ENCODE assay signal across 9 cellular contexts in genomic region chr18:37565985-37566478, GRCh38. TPM values are rescaled to one million over a fixed set of nuclear protein-coding genes. Genes with fewer than 3 reads are reported as not detected.
DNase-seq lines count a peak whose midpoint lies in the region; ATAC-seq and TF ChIP-seq lines count a peak whose summit lies in the region.
"Had no signal": no experiment of that assay in that cellular context is flagged by ENCODE, and none has a peak within 500 bp of the region (broad histone marks: within the 10 kb centered on the region; RNA-seq: fewer than 3 reads in every experiment).

No MANE protein-coding gene starts in this region.

- peak overlapping the region in 5 of 8 donors; percentile 48 to 82 (median 57) for H3K4me3 Mint-ChIP-seq in CD4-positive, alpha-beta memory T cell
- H3K4me3 Mint-ChIP-seq in immature natural killer cell, result peak overlapping the region in 3 of 5 donors; percentile 41 to 73 (median 69)
- H3K4me3 Mint-ChIP-seq: dendritic cell treated with granulocyte-macrophage colony-stimulating factor and Interleukin-4, amounts not matched to agents 40 ng/mL and 50 ng/mL, for 4 days had no signal

- peaks cover 6% of the 10 kb centered on the region for H3K4me1 ChIP-seq in CD4-positive, alpha-beta memory T cell (ENCODE audit: insufficient read depth, low read length)
- H3K4me1 ChIP-seq in stomach smooth muscle (ENCODE audit: control insufficient read depth, insufficient read depth, low read length), result peaks cover 14% of the 10 kb centered on the region

- H3K4me3 ChIP-seq in CD4-positive, alpha-beta memory T cell (ENCODE audit: low read length in 2 of 2), result no peak overlapping the region
- H3K4me3 ChIP-seq in stomach smooth muscle (ENCODE audit: low read length in 2 of 2), result peak overlapping the region; percentile 67 to 78

- POLR2A ChIA-PET in CD4-positive, alpha-beta memory T cell (lab: Charles Lee; ENCODE audit: partially characterized antibody), result no interaction called here
- POLR2A ChIA-PET in GM10248 (lab: Yijun Ruan, JAX), result no interaction called here

- H3K27me3 Mint-ChIP-seq in CD4-positive, alpha-beta memory T cell, result peaks cover 49 to 50% of the 10 kb centered on the region in 2 donors
- peaks cover 12 to 38% (median 20%) of the 10 kb centered on the region in 3 donors for H3K27me3 Mint-ChIP-seq in immature natural killer cell (ENCODE audit: low read depth in 3 of 3)

- H3K4me1 Mint-ChIP-seq in CD4-positive, alpha-beta memory T cell, result peaks cover 8 to 23% (median 10%) of the 10 kb centered on the region in 4 donors
- H3K4me1 Mint-ChIP-seq in immature natural killer cell, result peaks cover 11 to 13% of the 10 kb centered on the region in 2 donors

- no peaks in the 10 kb centered on the region for H3K36me3 ChIP-seq in CD4-positive, alpha-beta memory T cell (ENCODE audit: insufficient read depth, low read length)
- H3K36me3 ChIP-seq in stomach smooth muscle (ENCODE audit: control insufficient read depth in 2 of 2, insufficient read depth in 2 of 2, low read length in 2 of 2), result no peaks in the 10 kb centered on the region

- CTCF ChIA-PET in CD4-positive, alpha-beta memory T cell (lab: Charles Lee; ENCODE audit: partially characterized antibody), result no interaction called here
- CTCF ChIA-PET in GM10248 (lab: Yijun Ruan, JAX), result no interaction called here

- no peak overlapping the region for H3K9ac ChIP-seq in stomach smooth muscle (ENCODE audit: low read length in 2 of 2)

- in situ Hi-C loops in T47D (cut with HindIII; ENCODE audit: low pct_unique_long_range_greater_than_20kb, low sequenced_read_pairs), result no loop called here

- no peak for ATAC-seq in HG03196 (IDR thresholded peaks at IDR 0.05; ENCODE audit: unreplicated experiment)

- no peak overlapping the region for H3K27ac ChIP-seq in CD4-positive, alpha-beta memory T cell (ENCODE audit: low read depth, low read length)
- no peak overlapping the region for H3K27ac ChIP-seq in stomach smooth muscle (ENCODE audit: low read length)

- intact Hi-C loops in CD4-positive, alpha-beta memory T cell (cut with micrococcal nuclease), result no loop called here

- H3K9me3 Mint-ChIP-seq in CD4-positive, alpha-beta memory T cell, result peaks cover 0 to 13% (median 4%) of the 10 kb centered on the region in 8 donors
- peaks cover 1 to 16% (median 6%) of the 10 kb centered on the region in 6 donors for H3K9me3 Mint-ChIP-seq in immature natural killer cell
- H3K9me3 Mint-ChIP-seq: dendritic cell treated with granulocyte-macrophage colony-stimulating factor and Interleukin-4, amounts not matched to agents 40 ng/mL and 50 ng/mL, for 4 days had no signal

- H3K9me3 ChIP-seq in CD4-positive, alpha-beta memory T cell (ENCODE audit: control insufficient read depth in 1 of 2, low read length in 2 of 2), result no peaks in the 10 kb centered on the region
- H3K9me3 ChIP-seq in stomach smooth muscle (ENCODE audit: control insufficient read depth in 2 of 2, low read length in 2 of 2), result no peaks in the 10 kb centered on the region

- no peaks in the 10 kb centered on the region for H3K36me3 Mint-ChIP-seq in CD4-positive, alpha-beta memory T cell
- peaks cover 0 to 4% (median 3%) of the 10 kb centered on the region in 3 donors for H3K36me3 Mint-ChIP-seq in immature natural killer cell

- H3K27ac Mint-ChIP-seq in CD4-positive, alpha-beta memory T cell, result no peak overlapping the region
- H3K27ac Mint-ChIP-seq in immature natural killer cell, result no peak overlapping the region
- H3K27ac Mint-ChIP-seq: dendritic cell treated with granulocyte-macrophage colony-stimulating factor and Interleukin-4, amounts not matched to agents 40 ng/mL and 50 ng/mL, for 4 days had no signal

- peaks cover 10% of the 10 kb centered on the region for H3K27me3 ChIP-seq in CD4-positive, alpha-beta memory T cell (ENCODE audit: insufficient read depth, low read length)
- peaks cover 39 to 47% of the 10 kb centered on the region in 2 donors for H3K27me3 ChIP-seq in stomach smooth muscle (ENCODE audit: control insufficient read depth in 1 of 2, insufficient read depth in 2 of 2, low read length in 2 of 2)

- no peak for DNase-seq in CD4-positive, alpha-beta memory T cell
- DNase-seq in NCI-H1092 treated with DMSO at 0.1 percent for 48 hours (lab: John Stamatoyannopoulos, UW), result peak; percentile 96
- DNase-seq in T47D (ENCODE audit: low read depth in 1 of 2, low spot score in 1 of 2), result peak; percentile 52 to 72
- no peak for DNase-seq in immature natural killer cell
- no peak for DNase-seq in mesenteric fat pad (ENCODE audit: low spot score)
- no peak for DNase-seq in GM10248 (ENCODE audit: extremely low spot score)

- no peak for TF ChIP-seq CTCF in GM10248 (IDR thresholded peaks at IDR 0.05; ENCODE audit: control extremely low read depth, extremely low read depth, low read depth, missing control alignments)

RNA-seq across cellular contexts. Expression of gene CELF4, which starts 0.4 kb away (rescaled TPM):
- not detected for total RNA-seq in CD4-positive, alpha-beta memory T cell
- polyA plus RNA-seq in CD4-positive, alpha-beta memory T cell, result under 1 TPM in 1 of 2 donors, not detected in 1; 0.23 TPM
- polyA plus RNA-seq in immature natural killer cell, result under 1 TPM in 2 of 3 donors, not detected in 1; 0.07 to 0.13 TPM
- 0.39 TPM for total RNA-seq in mesenteric fat pad

Comparison
In these comparisons a context has a peak if more than half of its experiments do, and no peak if none do; other contexts are left out.
1. DNase-seq: peak in NCI-H1092 treated with DMSO at 0.1 percent for 48 hours (single experiment) and T47D (2 of 2); none in CD4-positive, alpha-beta memory T cell (0 of 5), immature natural killer cell (0 of 3), mesenteric fat pad (single experiment) and GM10248 (single experiment).
2. H3K4me3 ChIP-seq: peak in stomach smooth muscle (2 of 2); none in CD4-positive, alpha-beta memory T cell (0 of 2).